ENCODE assay signal across 9 cellular contexts in genomic region chr1:17485280-17485679, GRCh38.
DNase-seq lines count a peak whose midpoint lies in the region; ATAC-seq and TF ChIP-seq lines count a peak whose summit lies in the region.
"Had no signal": no experiment of that assay in that cellular context is flagged by ENCODE, and none has a peak within 500 bp of the region (broad histone marks: within the 10 kb centered on the region; RNA-seq: fewer than 3 reads in every experiment).

No MANE protein-coding gene starts in this region.

- no peak for ATAC-seq in GM21360 (IDR thresholded peaks at IDR 0.05; ENCODE audit: unreplicated experiment)
- ATAC-seq in HG02678 (IDR thresholded peaks at IDR 0.05; ENCODE audit: unreplicated experiment): no peak

- no peaks in the 10 kb centered on the region for H3F3A ChIP-seq in SU-DHL-6 (ENCODE audit: insufficient read depth)

- DNase-seq in AG09309 (ENCODE audit: low read depth) (no peak), iPS-NIHi11 (ENCODE audit: low spot score) (peak; percentile 57), DMS79 (lab: John Stamatoyannopoulos, UW) (no peak)
- DNase-seq in effector CD8-positive, alpha-beta T cell (lab: John Stamatoyannopoulos, UW): no peak
- DNase-seq: NCI-H446 treated with DMSO at 0.1 percent for 48 hours had no signal

- H3K36me3 ChIP-seq in SU-DHL-6 (ENCODE audit: low read length): no peaks in the 10 kb centered on the region

- no peaks in the 10 kb centered on the region for H3K9me2 ChIP-seq in SU-DHL-6 (replicated peaks; ENCODE audit: insufficient read depth, low read length)

- no peaks in the 10 kb centered on the region for H3K79me2 ChIP-seq in SU-DHL-6 (ENCODE audit: insufficient read depth, low read length)

- H3K27ac ChIP-seq in SU-DHL-6 (ENCODE audit: low read depth, low read length): no peak overlapping the region

- H4K20me1 ChIP-seq in SU-DHL-6 (ENCODE audit: low read depth, low read length): no peaks in the 10 kb centered on the region

- H3K9me3 ChIP-seq in SU-DHL-6 (ENCODE audit: insufficient read depth, low read length): no peaks in the 10 kb centered on the region

- H3K9ac ChIP-seq in SU-DHL-6 (ENCODE audit: low read length): no peak overlapping the region

- no peaks in the 10 kb centered on the region for H3K27me3 ChIP-seq in SU-DHL-6 (ENCODE audit: low read length)

- no peak overlapping the region for H3K4me3 ChIP-seq in AG09309 (ENCODE audit: control insufficient read depth, low read depth, low read length)
- no peak overlapping the region for H3K4me3 ChIP-seq in SU-DHL-6 (ENCODE audit: insufficient read depth, low read length, poor library complexity, severe bottlenecking)

- H3K4me2 ChIP-seq in SU-DHL-6 (ENCODE audit: low read depth, low read length, poor library complexity, severe bottlenecking): no peak overlapping the region

- peak; percentile 52 for TF ChIP-seq CTCF in AG09309 (IDR thresholded peaks at IDR 0.05; ENCODE audit: control insufficient read depth, insufficient read depth, low read depth, low read length, missing control alignments)
- peak; percentile 59 for TF ChIP-seq CTCF in GM12872 (IDR thresholded peaks at IDR 0.05; ENCODE audit: insufficient read depth, low read depth, low read length)
- peak; percentile 22 for TF ChIP-seq CTCF in SU-DHL-6 (IDR thresholded peaks at IDR 0.05; ENCODE audit: insufficient read depth, low read length, poor library complexity, severe bottlenecking)

- H2AFZ ChIP-seq in SU-DHL-6 (ENCODE audit: low read depth, low read length, severe bottlenecking): no peak overlapping the region
